ENCODE assay signal across 8 cellular contexts in the genomic region with DNA sequence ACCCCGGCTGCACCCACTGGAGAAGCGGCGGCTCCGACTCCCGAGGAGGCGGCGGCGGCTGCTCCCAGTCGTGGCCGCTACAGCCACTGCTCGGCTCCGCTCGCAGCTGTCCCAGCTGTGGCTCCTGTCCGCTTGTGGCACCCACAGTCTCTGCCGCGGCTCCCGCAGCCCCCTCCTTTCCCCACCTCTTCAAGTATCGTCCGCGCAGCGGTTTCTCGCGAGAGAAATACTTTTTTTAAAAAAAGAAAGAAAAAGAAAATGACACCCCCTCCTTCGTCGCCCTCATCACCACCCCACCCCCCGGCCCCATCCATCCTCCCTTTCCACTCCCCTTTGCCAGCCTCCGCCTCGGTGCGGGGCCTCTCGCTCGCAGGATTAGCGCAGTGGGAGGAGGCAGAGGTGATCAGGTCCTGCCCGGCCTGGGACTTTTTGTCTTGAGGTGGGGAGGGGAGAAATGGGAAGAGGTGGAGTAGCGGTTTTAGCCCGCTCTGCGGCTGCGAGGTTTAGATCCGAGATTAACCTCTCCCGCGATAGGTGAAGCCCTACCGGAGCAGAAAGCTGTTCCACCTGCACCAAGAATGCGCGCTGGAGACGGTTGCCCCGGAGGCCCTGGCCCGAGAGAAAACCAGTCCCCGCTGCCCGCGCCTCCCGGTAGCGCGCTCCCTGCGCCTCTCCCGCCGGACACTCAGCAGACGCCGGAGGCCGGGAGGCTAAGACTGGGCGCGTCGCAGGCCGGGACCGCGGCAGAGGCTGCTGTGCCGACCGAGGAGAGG. TPM values are rescaled to one million over a fixed set of nuclear protein-coding genes. Genes with fewer than 3 reads are reported as not detected.
DNase-seq lines count a peak whose midpoint lies in the region; ATAC-seq and TF ChIP-seq lines count a peak whose summit lies in the region.

A gene (minus strand): TSS at position 152 of the 773 bp plus-strand sequence. CDS start 940 bp downstream, outside the sequence.

- H3K27me3 Mint-ChIP-seq in T-cell, result peaks cover 35 to 41% of the 10 kb centered on the region in 2 donors

- H3K4me2 ChIP-seq in DND-41 (ENCODE audit: insufficient read depth, low read length) (peak within 1 kb of the TSS; percentile 76), mesendoderm (ENCODE audit: low read length) (peak within 1 kb of the TSS; percentile 76)

- H2AK5ac ChIP-seq in mesendoderm (ENCODE audit: low read length), result no peak within 1 kb of the TSS

- no peaks in the 10 kb centered on the region for H3K79me1 ChIP-seq in mesendoderm (ENCODE audit: low read length)

- no peak within 1 kb of the TSS for H2BK15ac ChIP-seq in mesendoderm (replicated peaks; ENCODE audit: low read depth)

- peak within 1 kb of the TSS; percentile 2 for H3K18ac ChIP-seq in mesendoderm (ENCODE audit: low read length)

- ATAC-seq in DND-41 (ENCODE audit: insufficient read depth, low read depth), result peak; percentile 84
- peak; percentile 71 for ATAC-seq in HG03159 (IDR thresholded peaks at IDR 0.05; ENCODE audit: unreplicated experiment)
- peak in 1 of 4 experiments; percentile 22 for ATAC-seq in T-cell (replicated peaks in 1 of 4)

- H3K9me3 Mint-ChIP-seq in T-cell, result no peaks in the 10 kb centered on the region

- no peak for TF ChIP-seq CTCF in DND-41 (IDR thresholded peaks at IDR 0.05; ENCODE audit: borderline replicate concordance, extremely low read depth, low read length, poor library complexity, severe bottlenecking)
- no peak for TF ChIP-seq CTCF in epithelial cell of proximal tubule (conservative IDR thresholded peaks at IDR 0.05; ENCODE audit: low read depth, low read length)

- DNase-seq in DND-41 (peak; percentile 72), T-cell (no peak), epithelial cell of proximal tubule (ENCODE audit: low read depth) (peak; percentile 52), mesendoderm (peak; percentile 94), NCI-H2029 treated with DMSO at 0.1 percent for 48 hours (lab: John Stamatoyannopoulos, UW) (no peak)

- H3K4me1 ChIP-seq in DND-41 (ENCODE audit: insufficient read depth, low read length) (peaks cover 30% of the 10 kb centered on the region), mesendoderm (ENCODE audit: control insufficient read depth, low read depth, low read length) (peaks cover 4% of the 10 kb centered on the region)

- no peak within 1 kb of the TSS for H4K5ac ChIP-seq in mesendoderm (ENCODE audit: low read length)

- no peaks in the 10 kb centered on the region for H3K9me3 ChIP-seq in DND-41 (ENCODE audit: insufficient read depth, low read length, severe bottlenecking)

- no peaks in the 10 kb centered on the region for H3K36me3 ChIP-seq in DND-41 (ENCODE audit: insufficient read depth, low read length)
- H3K36me3 ChIP-seq in mesendoderm (ENCODE audit: control insufficient read depth, insufficient read depth, low read length), result no peaks in the 10 kb centered on the region

- H2BK120ac ChIP-seq in mesendoderm (ENCODE audit: low read depth, low read length), result no peak within 1 kb of the TSS

- peak within 1 kb of the TSS; percentile 73 for H2AFZ ChIP-seq in DND-41 (ENCODE audit: low read depth, low read length)

- peak within 1 kb of the TSS; percentile 18 for H3K23ac ChIP-seq in mesendoderm (ENCODE audit: low read length)

- peak within 1 kb of the TSS in 2 of 3 donors; percentile 1 to 57 for H3K4me3 Mint-ChIP-seq in T-cell

- H3K9ac ChIP-seq in DND-41 (ENCODE audit: low read depth, low read length) (peak within 1 kb of the TSS; percentile 55), mesendoderm (ENCODE audit: low read length) (peak within 1 kb of the TSS; percentile 69)

- H3K36me3 Mint-ChIP-seq in T-cell, result no peaks in the 10 kb centered on the region

- no peak within 1 kb of the TSS for H2BK5ac ChIP-seq in mesendoderm (ENCODE audit: low read length)

- peaks cover 0 to 5% (median 5%) of the 10 kb centered on the region in 3 donors for H3K4me1 Mint-ChIP-seq in T-cell

- H3K27me3 ChIP-seq in DND-41 (ENCODE audit: insufficient read depth, low read length, poor library complexity) (peaks cover 31% of the 10 kb centered on the region), mesendoderm (ENCODE audit: insufficient read depth, low read length, poor library complexity) (peaks cover 11% of the 10 kb centered on the region)

- H3K79me2 ChIP-seq in DND-41 (ENCODE audit: insufficient read depth, low read length) (no peaks in the 10 kb centered on the region), mesendoderm (ENCODE audit: control insufficient read depth, insufficient read depth, low read length) (no peaks in the 10 kb centered on the region)

- no CpG with 5 or more reads among the region's 66 CpGs for WGBS in mesendoderm (ENCODE audit: extremely low coverage, insufficient coverage, low lambda C conversion rate)

- CTCF ChIA-PET in T-cell (lab: Charles Lee), result no interaction called here

- no peak within 1 kb of the TSS for H4K8ac ChIP-seq in mesendoderm (ENCODE audit: low read depth, low read length)

- peak within 1 kb of the TSS; percentile 31 to 63; a peak in 3 of 4 replicates for H3K4me3 ChIP-seq in DND-41 (ENCODE audit: low read depth in 1 of 2, low read length in 2 of 2)
- peak within 1 kb of the TSS; percentile 79 for H3K4me3 ChIP-seq in epithelial cell of proximal tubule (ENCODE audit: low read depth, low read length)
- peak within 1 kb of the TSS; percentile 53 for H3K4me3 ChIP-seq in mesendoderm (ENCODE audit: low read length)

- peak within 1 kb of the TSS; percentile 89 for H3K56ac ChIP-seq in mesendoderm (ENCODE audit: low read length)

- H3K27ac ChIP-seq in DND-41 (ENCODE audit: low read length) (no peak within 1 kb of the TSS), mesendoderm (ENCODE audit: low read depth, low read length) (peak within 1 kb of the TSS; percentile 86), temporal lobe (ENCODE audit: low read depth, low read length) (peak within 1 kb of the TSS; percentile 82)

- H3K27ac Mint-ChIP-seq in T-cell, result no peak within 1 kb of the TSS

- H3K4ac ChIP-seq in mesendoderm (ENCODE audit: low read depth, low read length), result no peak within 1 kb of the TSS

- H4K20me1 ChIP-seq in DND-41 (ENCODE audit: insufficient read depth, low read length), result no peaks in the 10 kb centered on the region; the same call in 1 of the 2 replicates

- POLR2A ChIA-PET in T-cell (lab: Charles Lee), result no interaction called here

- TF ChIP-seq POLR2A in GM19193 (IDR thresholded peaks at IDR 0.05; ENCODE audit: extremely low read depth, insufficient read depth, insufficient read length), result peak; percentile 94

RNA-seq across cellular contexts. Expression of the gene that starts here (rescaled TPM):
- 1 to 10 TPM in 1 of 5 donors, under 1 TPM in 4; 0.28 to 1.2 (median 0.79) TPM for total RNA-seq in T-cell
- 25.8 and 75.2 TPM in 2 replicates for total RNA-seq in epithelial cell of proximal tubule
- 1.1 TPM for polyA plus RNA-seq in mesendoderm (2013, experiment 1 of 2)
- polyA plus RNA-seq in mesendoderm (2013, experiment 2 of 2), result 0.98 TPM
- 20.9 TPM for total RNA-seq in temporal lobe

Comparison
In these comparisons a context has a peak if more than half of its experiments do, and no peak if none do; other contexts are left out.
1. DNase-seq: peak in DND-41 (single experiment), epithelial cell of proximal tubule (single experiment) and mesendoderm (single experiment); none in T-cell (0 of 34) and NCI-H2029 treated with DMSO at 0.1 percent for 48 hours (single experiment).
2. Peak in every context shown above with its lines, with median percentiles within 50 percentile points of each other: H3K4me3 ChIP-seq.